In the genomic region with DNA sequence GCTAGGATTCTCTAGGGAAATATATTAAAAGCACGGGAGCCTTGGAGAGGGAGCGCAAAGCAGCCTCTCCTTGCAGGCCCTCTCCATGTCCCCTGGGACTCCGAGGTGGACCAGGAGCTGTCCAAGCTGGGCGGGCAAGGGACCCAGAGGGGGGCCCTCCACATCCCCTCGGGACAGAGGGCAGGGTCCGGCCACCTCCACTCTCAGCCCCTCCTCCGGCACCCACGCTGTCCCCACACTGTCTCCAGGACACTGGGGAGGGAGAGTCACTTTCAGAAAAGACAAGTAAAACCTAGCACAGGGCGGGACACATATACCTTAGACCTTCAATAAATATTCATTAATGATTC, we compare ENCODE assay signal across 8 cellular contexts.
DNase-seq lines count a peak whose midpoint lies in the region; ATAC-seq and TF ChIP-seq lines count a peak whose summit lies in the region.

No MANE protein-coding gene starts in this region.

- peak overlapping the region; percentile 62 to 68 for H3K4me3 ChIP-seq in SK-N-SH (ENCODE audit: low read depth in 2 of 2, low read length in 1 of 2)
- peak overlapping the region; percentile 69 to 78 for H3K4me3 ChIP-seq in duodenal mucosa (ENCODE audit: low read depth in 1 of 2, low read length in 2 of 2)
- peak overlapping the region; percentile 74 to 76 for H3K4me3 ChIP-seq in muscle layer of colon (ENCODE audit: low read depth in 1 of 2, low read length in 2 of 2)
- peak overlapping the region; percentile 37 to 60 (median 52) for H3K4me3 ChIP-seq in tibial nerve

- peak overlapping the region; percentile 96 for H3K4me2 ChIP-seq in SK-N-SH

- DNase-seq in SK-N-SH (no peak), tibial nerve (ENCODE audit: low spot score in 2 of 2) (no peak)
- DNase-seq in activated effector memory CD4-positive, alpha-beta T cell treated with Interleukin-2 at 50 U/mL for 16 hours: no peak
- DNase-seq in stimulated activated CD4-positive, alpha-beta T cell treated with anti-CD3 and anti-CD28 coated beads, Interleukin-4, amount 100 ng/mL, for 24 hours: no peak
- no peak for DNase-seq in effector CD4-positive, alpha-beta T cell

- TF ChIP-seq POLR2A in tibial nerve (IDR thresholded peaks at IDR 0.05): no peak

- H3K27me3 ChIP-seq in SK-N-SH (ENCODE audit: insufficient read depth) (no peaks in the 10 kb centered on the region), duodenal mucosa (ENCODE audit: control insufficient read depth in 1 of 2, insufficient read depth in 2 of 2, low read length in 2 of 2) (peaks cover 28 to 32% of the 10 kb centered on the region in 2 donors), muscle layer of colon (ENCODE audit: control insufficient read depth in 1 of 2, insufficient read depth in 2 of 2, low read length in 2 of 2) (no peaks in the 10 kb centered on the region), tibial nerve (peaks cover 0 to 5% of the 10 kb centered on the region in 2 donors)

- peak overlapping the region; percentile 98 for H2AFZ ChIP-seq in SK-N-SH (ENCODE audit: low read depth)

- no peaks in the 10 kb centered on the region for H3K79me2 ChIP-seq in SK-N-SH (ENCODE audit: insufficient read depth)

- H3K27ac ChIP-seq in SK-N-SH (ENCODE audit: low read depth in 2 of 2, low read length in 1 of 2) (no peak overlapping the region), duodenal mucosa (ENCODE audit: low read depth, low read length) (no peak overlapping the region), muscle layer of colon (ENCODE audit: low read depth, low read length) (peak overlapping the region; percentile 95), tibial nerve (no peak overlapping the region)

- no peak for ATAC-seq in SK-N-SH treated with all-trans-retinoic acid at 6 μM for 48 hours

- H4K20me1 ChIP-seq in SK-N-SH (ENCODE audit: insufficient read depth): no peaks in the 10 kb centered on the region

- H3K36me3 ChIP-seq in SK-N-SH (replicated peaks in 1 of 2; ENCODE audit: control insufficient read depth in 1 of 2, insufficient read depth in 2 of 2, low read length in 1 of 2) (no peaks in the 10 kb centered on the region), duodenal mucosa (ENCODE audit: control insufficient read depth in 1 of 2, insufficient read depth in 2 of 2, low read length in 2 of 2) (no peaks in the 10 kb centered on the region), muscle layer of colon (ENCODE audit: insufficient read depth, low read length) (no peaks in the 10 kb centered on the region), tibial nerve (no peaks in the 10 kb centered on the region)

- no peaks in the 10 kb centered on the region for H3F3A ChIP-seq in SK-N-SH (replicated peaks; ENCODE audit: insufficient read depth)

- TF ChIP-seq EP300 in SK-N-SH (IDR thresholded peaks at IDR 0.05; ENCODE audit: borderline replicate concordance in 1 of 2, low read depth in 1 of 2, low read length in 1 of 2) (no peak), tibial nerve (IDR thresholded peaks at IDR 0.05) (no peak)

- no peaks in the 10 kb centered on the region for H3K9me3 ChIP-seq in SK-N-SH
- no peaks in the 10 kb centered on the region for H3K9me3 ChIP-seq in duodenal mucosa (ENCODE audit: control insufficient read depth in 1 of 2, low read length in 2 of 2)
- no peaks in the 10 kb centered on the region for H3K9me3 ChIP-seq in muscle layer of colon (ENCODE audit: low read length)
- H3K9me3 ChIP-seq in tibial nerve: peaks cover 0 to 5% (median 0%) of the 10 kb centered on the region in 4 donors

- no peaks in the 10 kb centered on the region for H3K9me2 ChIP-seq in SK-N-SH

- H3K4me1 ChIP-seq in SK-N-SH (ENCODE audit: control insufficient read depth in 1 of 2, insufficient read depth in 2 of 2, low read depth in 1 of 2, low read length in 1 of 2) (peaks cover 3 to 6% of the 10 kb centered on the region in 2 experiments; a peak in 2 of 4 replicates), duodenal mucosa (ENCODE audit: control insufficient read depth in 1 of 2, insufficient read depth in 2 of 2, low read length in 2 of 2) (peaks cover 0 to 16% of the 10 kb centered on the region in 2 donors), muscle layer of colon (ENCODE audit: insufficient read depth, low read length) (peaks cover 31% of the 10 kb centered on the region), tibial nerve (peaks cover 0 to 18% (median 0%) of the 10 kb centered on the region in 4 donors)

- 80% methylated on average over 3 of the region's 9 CpGs for WGBS in SK-N-SH (ENCODE audit: low lambda C conversion rate)
- 28 to 30% methylated on average over 7 to 8 of the region's 9 CpGs for WGBS in tibial nerve, 2 donors

- TF ChIP-seq RAD21 in SK-N-SH (IDR thresholded peaks at IDR 0.05; ENCODE audit: low read length): no peak

- POLR2A ChIA-PET in SK-N-SH (lab: Yijun Ruan, JAX): no interaction called here

- CTCF ChIA-PET in SK-N-SH (lab: Yijun Ruan, JAX): no interaction called here

- H3K9ac ChIP-seq in SK-N-SH: peak overlapping the region; percentile 44
- H3K9ac ChIP-seq in duodenal mucosa (ENCODE audit: low read depth in 1 of 2, low read length in 2 of 2): no peak overlapping the region
- H3K9ac ChIP-seq in muscle layer of colon (ENCODE audit: low read length): no peak overlapping the region

- TF ChIP-seq CTCF in SK-N-SH (IDR thresholded peaks at IDR 0.05) (no peak), tibial nerve (IDR thresholded peaks at IDR 0.05) (no peak)

TF ChIP-seq in SK-N-SH, 30 proteins besides CTCF, POLR2A, EP300 and RAD21 (continues in another document):
- TF ChIP-seq GATA2 (CRISPR knock-in tag; IDR thresholded peaks at IDR 0.05) (no peak), ZBTB33 (IDR thresholded peaks at IDR 0.05; ENCODE audit: borderline replicate concordance, low read depth) (no peak), RXRA (IDR thresholded peaks at IDR 0.05; ENCODE audit: borderline replicate concordance, low read depth) (no peak), FOXM1 (IDR thresholded peaks at IDR 0.05; ENCODE audit: low read depth) (no peak), TAF1 (IDR thresholded peaks at IDR 0.05; ENCODE audit: borderline replicate concordance, low read depth, low read length) (no peak), YY1 (IDR thresholded peaks at IDR 0.05; ENCODE audit: low read depth) (no peak), SMC3 (IDR thresholded peaks at IDR 0.05; ENCODE audit: low read depth, low read length) (no peak), TCF12 (IDR thresholded peaks at IDR 0.05) (no peak), FOXJ3 (CRISPR knock-in tag; IDR thresholded peaks at IDR 0.05) (no peak), NFIC (IDR thresholded peaks at IDR 0.05; ENCODE audit: borderline replicate concordance) (no peak), POLR2AphosphoS5 (IDR thresholded peaks at IDR 0.05; ENCODE audit: low read depth, low read length) (no peak)
- TF ChIP-seq, protein P1, sequence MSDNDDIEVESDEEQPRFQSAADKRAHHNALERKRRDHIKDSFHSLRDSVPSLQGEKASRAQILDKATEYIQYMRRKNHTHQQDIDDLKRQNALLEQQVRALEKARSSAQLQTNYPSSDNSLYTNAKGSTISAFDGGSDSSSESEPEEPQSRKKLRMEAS (IDR thresholded peaks at IDR 0.05; ENCODE audit: low read depth): no peak

TF ChIP-seq in SK-N-SH treated with all-trans-retinoic acid at 6 μM for 48 hours, 23 proteins besides CTCF, POLR2A, EP300 and RAD21:
- no peak for TF ChIP-seq PPARA (CRISPR knock-in tag; IDR thresholded peaks at IDR 0.05; ENCODE audit: borderline replicate concordance)
- no peak for TF ChIP-seq SNAI2 (CRISPR knock-in tag; IDR thresholded peaks at IDR 0.05)
- TF ChIP-seq ZFP30 (CRISPR knock-in tag; IDR thresholded peaks at IDR 0.05): no peak
- no peak for TF ChIP-seq ZNF8 (CRISPR knock-in tag; IDR thresholded peaks at IDR 0.05)
- TF ChIP-seq BACH2 (CRISPR knock-in tag; IDR thresholded peaks at IDR 0.05; ENCODE audit: borderline replicate concordance): no peak
- TF ChIP-seq, protein P2, sequence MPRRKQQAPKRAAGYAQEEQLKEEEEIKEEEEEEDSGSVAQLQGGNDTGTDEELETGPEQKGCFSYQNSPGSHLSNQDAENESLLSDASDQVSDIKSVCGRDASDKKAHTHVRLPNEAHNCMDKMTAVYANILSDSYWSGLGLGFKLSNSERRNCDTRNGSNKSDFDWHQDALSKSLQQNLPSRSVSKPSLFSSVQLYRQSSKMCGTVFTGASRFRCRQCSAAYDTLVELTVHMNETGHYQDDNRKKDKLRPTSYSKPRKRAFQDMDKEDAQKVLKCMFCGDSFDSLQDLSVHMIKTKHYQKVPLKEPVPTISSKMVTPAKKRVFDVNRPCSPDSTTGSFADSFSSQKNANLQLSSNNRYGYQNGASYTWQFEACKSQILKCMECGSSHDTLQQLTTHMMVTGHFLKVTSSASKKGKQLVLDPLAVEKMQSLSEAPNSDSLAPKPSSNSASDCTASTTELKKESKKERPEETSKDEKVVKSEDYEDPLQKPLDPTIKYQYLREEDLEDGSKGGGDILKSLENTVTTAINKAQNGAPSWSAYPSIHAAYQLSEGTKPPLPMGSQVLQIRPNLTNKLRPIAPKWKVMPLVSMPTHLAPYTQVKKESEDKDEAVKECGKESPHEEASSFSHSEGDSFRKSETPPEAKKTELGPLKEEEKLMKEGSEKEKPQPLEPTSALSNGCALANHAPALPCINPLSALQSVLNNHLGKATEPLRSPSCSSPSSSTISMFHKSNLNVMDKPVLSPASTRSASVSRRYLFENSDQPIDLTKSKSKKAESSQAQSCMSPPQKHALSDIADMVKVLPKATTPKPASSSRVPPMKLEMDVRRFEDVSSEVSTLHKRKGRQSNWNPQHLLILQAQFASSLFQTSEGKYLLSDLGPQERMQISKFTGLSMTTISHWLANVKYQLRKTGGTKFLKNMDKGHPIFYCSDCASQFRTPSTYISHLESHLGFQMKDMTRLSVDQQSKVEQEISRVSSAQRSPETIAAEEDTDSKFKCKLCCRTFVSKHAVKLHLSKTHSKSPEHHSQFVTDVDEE (CRISPR knock-in tag; IDR thresholded peaks at IDR 0.05): no peak
- no peak for TF ChIP-seq ISL1 (CRISPR knock-in tag; IDR thresholded peaks at IDR 0.05)
- TF ChIP-seq GLIS3 (CRISPR knock-in tag; IDR thresholded peaks at IDR 0.05): no peak
- TF ChIP-seq OSR1 (CRISPR knock-in tag; IDR thresholded peaks at IDR 0.05): no peak
- TF ChIP-seq ZC3H10 (CRISPR knock-in tag; IDR thresholded peaks at IDR 0.05): no peak
- TF ChIP-seq TCF4 (CRISPR knock-in tag; IDR thresholded peaks at IDR 0.05; ENCODE audit: borderline replicate concordance): no peak
- no peak for TF ChIP-seq RARB (CRISPR knock-in tag; IDR thresholded peaks at IDR 0.05)
